In the genomic region with DNA sequence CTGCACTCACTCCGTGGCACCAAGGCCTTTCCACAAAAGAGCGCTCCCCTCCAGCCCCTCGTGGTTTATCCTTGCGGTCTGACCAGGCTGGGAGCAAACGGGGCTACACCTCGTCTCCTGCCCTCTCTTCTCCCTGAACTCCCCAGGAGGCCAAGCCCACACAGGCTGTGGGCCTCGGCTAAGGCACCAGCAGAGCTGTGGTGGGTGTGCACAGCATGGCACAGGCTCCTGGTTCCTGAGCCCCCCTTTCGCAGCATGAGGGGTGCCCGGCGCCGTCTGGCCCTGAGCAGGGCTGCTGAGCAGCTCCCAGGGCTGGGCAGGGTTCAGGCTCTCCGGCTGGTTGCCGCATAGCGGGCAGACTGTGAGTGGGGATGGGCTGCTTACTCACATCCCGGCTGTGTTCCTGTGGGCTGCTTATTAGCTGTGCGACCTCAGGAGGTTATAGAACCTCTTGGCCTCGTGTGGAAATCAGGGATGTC, we compare ENCODE assay signal across 10 cellular contexts.
DNase-seq lines count a peak whose midpoint lies in the region; ATAC-seq, FAIRE-seq and TF ChIP-seq lines count a peak whose summit lies in the region.
"Had no signal": no experiment of that assay in that cellular context is flagged by ENCODE, and none has a peak within 500 bp of the region (broad histone marks: within the 10 kb centered on the region; RNA-seq: fewer than 3 reads in every experiment).

No MANE protein-coding gene starts in this region.

- no peak for TF ChIP-seq CTCF in Peyer's patch (IDR thresholded peaks at IDR 0.05)
- TF ChIP-seq CTCF in esophagus squamous epithelium (IDR thresholded peaks at IDR 0.05): no peak
- TF ChIP-seq CTCF in uterus (IDR thresholded peaks at IDR 0.05): no peak

- TF ChIP-seq POLR2A in Peyer's patch (IDR thresholded peaks at IDR 0.05) (no peak), esophagus squamous epithelium (IDR thresholded peaks at IDR 0.05) (no peak), uterus (IDR thresholded peaks at IDR 0.05) (no peak), GM12892 (IDR thresholded peaks at IDR 0.05; ENCODE audit: low read depth, low read length) (no peak)

- DNase-seq in Peyer's patch (no peak), esophagus squamous epithelium (lab: John Stamatoyannopoulos, UW) (no peak), myocyte (ENCODE audit: low read depth) (peak; percentile 84), uterus (peak in 1 of 2 donors; percentile 74), GM12892 (ENCODE audit: insufficient read length) (no peak), posterior cingulate gyrus (no peak)
- no peak for DNase-seq in stimulated activated CD4-positive, alpha-beta T cell treated with anti-CD3 and anti-CD28 coated beads, Interleukin-12 subunit alpha, Interleukin-12 subunit beta, amount 100 ng/mL, for 4 hours
- DNase-seq: NCI-H1417 treated with DMSO at 0.1 percent for 48 hours had no signal

- 65% methylated on average over 8 of the region's 17 CpGs; no CpG with 5 or more reads in 1 of the 2 donors for WGBS in esophagus squamous epithelium, 2 donors

- H3K27ac ChIP-seq in Peyer's patch: peak overlapping the region in 3 of 4 donors; percentile 52 to 74 (median 62)
- H3K27ac ChIP-seq in esophagus squamous epithelium: peak overlapping the region; percentile 59 to 96 (median 84)
- H3K27ac ChIP-seq in uterus: peak overlapping the region; percentile 93 to 94

- no peaks in the 10 kb centered on the region for H3K9me3 ChIP-seq in Peyer's patch
- no peaks in the 10 kb centered on the region for H3K9me3 ChIP-seq in esophagus squamous epithelium
- H3K9me3 ChIP-seq in uterus: no peaks in the 10 kb centered on the region

- intact Hi-C loops in esophagus squamous epithelium (cut with DNase I) (no loop called here), uterus (cut with DNase I; ENCODE audit: low total_unique reads) (loop anchor here (5.0 kb wide), 1 partner anchor 92 kb away; a partner anchor contains a TSS), posterior cingulate gyrus (cut with DNase I) (no loop called here)

- no peak overlapping the region for H3K4me3 ChIP-seq in Peyer's patch
- H3K4me3 ChIP-seq in esophagus squamous epithelium: no peak overlapping the region
- peak overlapping the region in 1 of 2 donors; percentile 6 for H3K4me3 ChIP-seq in uterus

- peaks cover 0 to 73% (median 0%) of the 10 kb centered on the region in 4 donors for H3K4me1 ChIP-seq in Peyer's patch
- H3K4me1 ChIP-seq in esophagus squamous epithelium: peaks cover 41 to 100% (median 80%) of the 10 kb centered on the region in 3 donors
- peaks cover 26 to 57% of the 10 kb centered on the region in 2 donors for H3K4me1 ChIP-seq in uterus

- H3K36me3 ChIP-seq in Peyer's patch (peaks cover 0 to 20% (median 0%) of the 10 kb centered on the region in 3 donors), esophagus squamous epithelium (peaks cover 0 to 63% (median 3%) of the 10 kb centered on the region in 3 donors), uterus (no peaks in the 10 kb centered on the region)

- no peak for ATAC-seq in HG03025 (IDR thresholded peaks at IDR 0.05; ENCODE audit: low FRiP score, unreplicated experiment)

- H3K27me3 ChIP-seq in Peyer's patch: no peaks in the 10 kb centered on the region
- no peaks in the 10 kb centered on the region for H3K27me3 ChIP-seq in esophagus squamous epithelium
- no peaks in the 10 kb centered on the region for H3K27me3 ChIP-seq in uterus

- no peak for FAIRE-seq in GM12892 (lab: Jason Lieb, UNC)
- FAIRE-seq: keratinocyte had no signal
